ENCODE assay signal across 8 cellular contexts in genomic region chr17:77089118-77089477, GRCh38. TPM values are rescaled to one million over a fixed set of nuclear protein-coding genes. Genes with fewer than 3 reads are reported as not detected.
A peak's percentile ranks its signal among the peaks of the same experiment; 100 is the strongest.
DNase-seq lines count a peak whose midpoint lies in the region; ATAC-seq, FAIRE-seq and TF ChIP-seq lines count a peak whose summit lies in the region.

No MANE protein-coding gene starts in this region.

- H3K23me2 ChIP-seq in H1 (ENCODE audit: low read depth, low read length) = peaks cover 5% of the 10 kb centered on the region

- peak overlapping the region; percentile 47 for H3K4ac ChIP-seq in H1 (replicated peaks; ENCODE audit: insufficient read length, low read depth, low read length)

- peaks cover 0 to 50% (median 4%) of the 10 kb centered on the region in 3 donors for H3K36me3 Mint-ChIP-seq in naive thymus-derived CD8-positive, alpha-beta T cell

- peak overlapping the region; percentile 84 for H3K56ac ChIP-seq in H1 (replicated peaks; ENCODE audit: insufficient read length, low read depth, low read length)

- peak overlapping the region; percentile 91 to 96 for H3K4me2 ChIP-seq in H1 (ENCODE audit: insufficient read depth in 1 of 2, low read depth in 2 of 2, low read length in 2 of 2)

- H2AFZ ChIP-seq in H1 (ENCODE audit: low read length) = peak overlapping the region; percentile 21; the same call in 1 of the 2 replicates

- POLR2A ChIA-PET in H1 (lab: Charles Lee; ENCODE audit: partially characterized antibody) = interaction anchor here (0.5 to 2.0 kb wide), 15 partner anchors 9 to 352 kb away, joined by 3 to 7 read pairs (median 4); partner anchors contain the start of genes SEC14L1 and SRSF2
- POLR2A ChIA-PET in naive thymus-derived CD8-positive, alpha-beta T cell (lab: Charles Lee) = interaction anchor here (0.6 to 2.2 kb wide), 12 partner anchors 8 to 1506 kb away, joined by 3 to 37 read pairs (median 5); partner anchors contain the start of genes JMJD6, METTL23, SEC14L1 and SRSF2

- TF ChIP-seq EP300 in H1 (IDR thresholded peaks at IDR 0.05; ENCODE audit: borderline replicate concordance in 1 of 2, low read depth in 2 of 2, low read length in 2 of 2) = no peak

- peak overlapping the region; percentile 43; the same call in 1 of the 2 replicates for H3K18ac ChIP-seq in H1 (ENCODE audit: extremely low read depth, low read length)

- no peak for FAIRE-seq in H1 (lab: Jason Lieb, UNC)

- 16% methylated on average over 6 of the region's 6 CpGs; no CpG with 5 or more reads in 1 of the 2 experiments for WGBS in H1 (ENCODE audit: extremely low coverage in 1 of 2, insufficient coverage in 1 of 2, insufficient read length in 1 of 2, insufficient replicate concordance in 2 of 2, low coverage in 1 of 2, low lambda C conversion rate in 2 of 2, missing lambda C conversion rate in 1 of 2), 2 experiments

- H3K27ac ChIP-seq in RWPE2 (ENCODE audit: poor library complexity, severe bottlenecking) (peak overlapping the region; percentile 65), H1 (ENCODE audit: low read depth, low read length) (peak overlapping the region; percentile 79)

- peaks cover 0 to 7% (median 0%) of the 10 kb centered on the region in 5 donors for H3K27me3 Mint-ChIP-seq in naive thymus-derived CD8-positive, alpha-beta T cell

- no peaks in the 10 kb centered on the region for H3K27me3 ChIP-seq in RWPE2 (ENCODE audit: insufficient read depth, poor library complexity, severe bottlenecking)
- H3K27me3 ChIP-seq in H1 (replicated peaks in 1 of 4; ENCODE audit: control insufficient read depth in 3 of 4, extremely low read depth in 1 of 4, insufficient read depth in 3 of 4, low read length in 3 of 4) = no peaks in the 10 kb centered on the region

- H2BK20ac ChIP-seq in H1 (ENCODE audit: low read length) = no peak overlapping the region

- no peak overlapping the region for H3K14ac ChIP-seq in H1 (ENCODE audit: insufficient read length)

- TF ChIP-seq RAD21 in H1 (IDR thresholded peaks at IDR 0.05 in 1 of 2, conservative IDR thresholded peaks at IDR 0.05 in 1 of 2; ENCODE audit: low read depth in 2 of 2, low read length in 2 of 2) = no peak

- peaks cover 0 to 2% of the 10 kb centered on the region in 2 experiments for H4K20me1 ChIP-seq in H1 (replicated peaks in 1 of 2; ENCODE audit: control insufficient read depth in 1 of 2, insufficient read depth in 2 of 2, low read length in 2 of 2)

- ATAC-seq in RWPE2 (ENCODE audit: low read depth) (no peak), GM18511 (IDR thresholded peaks at IDR 0.05; ENCODE audit: unreplicated experiment) (no peak), GM21381 (IDR thresholded peaks at IDR 0.05; ENCODE audit: unreplicated experiment) (no peak), GM21528 (IDR thresholded peaks at IDR 0.05; ENCODE audit: low FRiP score, unreplicated experiment) (no peak), HG03521 (IDR thresholded peaks at IDR 0.05; ENCODE audit: unreplicated experiment) (no peak)
- peak in 1 of 2 donors; percentile 2 for ATAC-seq in naive thymus-derived CD8-positive, alpha-beta T cell

- peaks cover 19 to 62% (median 50%) of the 10 kb centered on the region in 4 donors for H3K4me1 Mint-ChIP-seq in naive thymus-derived CD8-positive, alpha-beta T cell

- peak overlapping the region; percentile 84 to 95 (median 94) for H3K9ac ChIP-seq in H1 (replicated peaks in 1 of 4; ENCODE audit: extremely low read depth in 1 of 4, low read depth in 3 of 4, low read length in 3 of 4)

- H4K91ac ChIP-seq in H1 (replicated peaks; ENCODE audit: insufficient read length, low read length) = peak overlapping the region; percentile 76

- H3K4me1 ChIP-seq in RWPE2 (ENCODE audit: insufficient read depth, poor library complexity, severe bottlenecking) = peaks cover 7% of the 10 kb centered on the region
- H3K4me1 ChIP-seq in H1 (replicated peaks in 1 of 4; ENCODE audit: control insufficient read depth in 3 of 4, insufficient read depth in 4 of 4, low read length in 3 of 4) = peaks cover 0 to 4% (median under 1%) of the 10 kb centered on the region in 4 experiments; a peak in 2 of 7 replicates

- peak overlapping the region; percentile 57 for H2BK5ac ChIP-seq in H1 (ENCODE audit: low read depth, low read length)

- no peak for TF ChIP-seq POLR2A in H1 (IDR thresholded peaks at IDR 0.05; ENCODE audit: control extremely low read depth in 1 of 2, low read depth in 2 of 2, low read length in 2 of 2)

- H4K5ac ChIP-seq in H1 (ENCODE audit: insufficient read length, low read depth, low read length) = peak overlapping the region; percentile 40

- peaks cover 0 to 37% of the 10 kb centered on the region in 2 experiments; a peak in 3 of 4 replicates for H3K79me2 ChIP-seq in H1 (ENCODE audit: control insufficient read depth in 1 of 2, insufficient read depth in 2 of 2, low read length in 2 of 2)

- peak overlapping the region; percentile 91; the same call in 1 of the 2 replicates for H4K8ac ChIP-seq in H1 (ENCODE audit: extremely low read depth, insufficient read depth, low read length)

- H3K27ac Mint-ChIP-seq in naive thymus-derived CD8-positive, alpha-beta T cell = peak overlapping the region; percentile 94 to 99 (median 99)

- peaks cover 51% of the 10 kb centered on the region for H3K36me3 ChIP-seq in RWPE2 (ENCODE audit: low read depth)
- peaks cover 11 to 28% (median 19%) of the 10 kb centered on the region in 4 experiments for H3K36me3 ChIP-seq in H1 (ENCODE audit: control insufficient read depth in 2 of 4, insufficient read depth in 4 of 4, low read length in 3 of 4)

- H3K9me3 ChIP-seq in RWPE2 (ENCODE audit: severe bottlenecking) = no peaks in the 10 kb centered on the region
- no peaks in the 10 kb centered on the region for H3K9me3 ChIP-seq in H1 (ENCODE audit: insufficient read depth in 2 of 2, low read depth in 1 of 2, low read length in 1 of 2)

- TF ChIP-seq CTCF in GM12865 (IDR thresholded peaks at IDR 0.05; ENCODE audit: insufficient read depth, low read depth, low read length, missing control alignments) (no peak), RWPE2 (IDR thresholded peaks at IDR 0.05; ENCODE audit: poor library complexity, severe bottlenecking) (no peak), H1 (IDR thresholded peaks at IDR 0.05; ENCODE audit: control extremely low read depth in 1 of 3, insufficient read depth in 1 of 3, low read depth in 1 of 3, low read length in 3 of 3) (0 out of 4 replicates have a peak, but pooled peaks of 1 of the 3 experiments have one; percentile 4)

- CTCF ChIA-PET in H1 (lab: Charles Lee; ENCODE audit: partially characterized antibody) = interaction anchor here (0.6 to 4.3 kb wide), 21 partner anchors 10 to 265 kb away, joined by 3 to 44 read pairs (median 3); no protein-coding TSS in a partner anchor

- no peaks in the 10 kb centered on the region; the same call in none of the 2 replicates for H3K79me1 ChIP-seq in H1 (ENCODE audit: low read depth, low read length)

- H3K23ac ChIP-seq in H1 (ENCODE audit: insufficient read length) = no peak overlapping the region

- H3K4me3 Mint-ChIP-seq in naive thymus-derived CD8-positive, alpha-beta T cell = peak overlapping the region; percentile 87 to 100 (median 97)

- DNase-seq in GM12865 (ENCODE audit: low read depth) (peak; percentile 34), RWPE2 (ENCODE audit: low spot score) (no peak), H1 (ENCODE audit: low read depth in 1 of 2, low spot score in 2 of 2) (no peak)
- no peak for DNase-seq in naive thymus-derived CD8-positive, alpha-beta T cell

- peak overlapping the region; percentile 41; the same call in 1 of the 2 replicates for H2AK5ac ChIP-seq in H1 (ENCODE audit: low read depth, low read length)

- no peaks in the 10 kb centered on the region for H3K9me3 Mint-ChIP-seq in naive thymus-derived CD8-positive, alpha-beta T cell

- no peak overlapping the region for H2BK120ac ChIP-seq in H1 (replicated peaks; ENCODE audit: low read depth, low read length)

- no peak overlapping the region for H2BK12ac ChIP-seq in H1 (ENCODE audit: low read depth, low read length)

- no peak overlapping the region for H2BK15ac ChIP-seq in H1 (ENCODE audit: low read length)

- H3K4me3 ChIP-seq in GM12865 (ENCODE audit: low read depth, low read length) = peak overlapping the region; percentile 84
- peak overlapping the region; percentile 50 for H3K4me3 ChIP-seq in RWPE2 (ENCODE audit: severe bottlenecking)
- H3K4me3 ChIP-seq in H1 (ENCODE audit: extremely low read depth in 1 of 4, insufficient read depth in 2 of 4, low read depth in 3 of 4, low read length in 4 of 4) = peak overlapping the region; percentile 64 to 95 (median 72)

TF ChIP-seq in H1, 55 proteins besides CTCF, POLR2A, EP300 and RAD21:
- TF ChIP-seq CTBP2 (IDR thresholded peaks at IDR 0.05; ENCODE audit: borderline replicate concordance, insufficient read depth, insufficient read length, low read length) (no peak), SAP30 (IDR thresholded peaks at IDR 0.05; ENCODE audit: insufficient read depth, insufficient replicate concordance, low read length) (peak; percentile 15), SP2 (IDR thresholded peaks at IDR 0.05; ENCODE audit: low read length) (no peak), HDAC2 (IDR thresholded peaks at IDR 0.05; ENCODE audit: borderline replicate concordance in 1 of 2, low read depth in 2 of 2, low read length in 2 of 2) (no peak), YY1 (IDR thresholded peaks at IDR 0.05; ENCODE audit: low read depth, low read length) (no peak)

RNA-seq across cellular contexts. Expression of gene SEC14L1, which starts 51.7 kb away (rescaled TPM):
- total RNA-seq in H1 (2021; fragmentation: NEBNext Ultra II Directional; extraction: Animal tissue kit (Norgen Biotek cat#: 25700)) = 74.4 TPM in 2 replicates
- 27.2 and 42.7 TPM in 2 replicates for polyA plus RNA-seq in H1 (2011; rRNA removed)
- 18.7 TPM for polyA plus RNA-seq in H1 (2011; cell fraction: cytosol; rRNA removed)
- polyA plus RNA-seq in H1 (2011; cell fraction: nucleus; rRNA removed) = 73.2 TPM
- polyA plus RNA-seq in H1 (2012, experiment 1 of 2) = 40.4 to 51.0 TPM (median 49.2 TPM) in 4 replicates
- polyA plus RNA-seq in H1 (2012, experiment 2 of 2) = 8.8 TPM
- polyA plus RNA-seq in H1 (2013, experiment 1 of 2) = 63.8 TPM
- 57.5 TPM for polyA plus RNA-seq in H1 (2013, experiment 2 of 2)
- polyA minus RNA-seq in H1 (2011; rRNA and poly(A)+ RNA removed) = 23.0 and 24.1 TPM in 2 replicates
- polyA minus RNA-seq in H1 (2011; cell fraction: cytosol; rRNA and poly(A)+ RNA removed) = 30.6 TPM
- 45.3 TPM for polyA minus RNA-seq in H1 (2011; cell fraction: nucleus; rRNA and poly(A)+ RNA removed)
- total RNA-seq in naive thymus-derived CD8-positive, alpha-beta T cell = 10 to 100 TPM; 26.5 to 32.9 TPM
- 1 to 10 TPM; 7.7 to 9.5 (median 8.9) TPM for polyA plus RNA-seq in naive thymus-derived CD8-positive, alpha-beta T cell
